ENCODE assay signal across 1 cellular context in the genomic region with DNA sequence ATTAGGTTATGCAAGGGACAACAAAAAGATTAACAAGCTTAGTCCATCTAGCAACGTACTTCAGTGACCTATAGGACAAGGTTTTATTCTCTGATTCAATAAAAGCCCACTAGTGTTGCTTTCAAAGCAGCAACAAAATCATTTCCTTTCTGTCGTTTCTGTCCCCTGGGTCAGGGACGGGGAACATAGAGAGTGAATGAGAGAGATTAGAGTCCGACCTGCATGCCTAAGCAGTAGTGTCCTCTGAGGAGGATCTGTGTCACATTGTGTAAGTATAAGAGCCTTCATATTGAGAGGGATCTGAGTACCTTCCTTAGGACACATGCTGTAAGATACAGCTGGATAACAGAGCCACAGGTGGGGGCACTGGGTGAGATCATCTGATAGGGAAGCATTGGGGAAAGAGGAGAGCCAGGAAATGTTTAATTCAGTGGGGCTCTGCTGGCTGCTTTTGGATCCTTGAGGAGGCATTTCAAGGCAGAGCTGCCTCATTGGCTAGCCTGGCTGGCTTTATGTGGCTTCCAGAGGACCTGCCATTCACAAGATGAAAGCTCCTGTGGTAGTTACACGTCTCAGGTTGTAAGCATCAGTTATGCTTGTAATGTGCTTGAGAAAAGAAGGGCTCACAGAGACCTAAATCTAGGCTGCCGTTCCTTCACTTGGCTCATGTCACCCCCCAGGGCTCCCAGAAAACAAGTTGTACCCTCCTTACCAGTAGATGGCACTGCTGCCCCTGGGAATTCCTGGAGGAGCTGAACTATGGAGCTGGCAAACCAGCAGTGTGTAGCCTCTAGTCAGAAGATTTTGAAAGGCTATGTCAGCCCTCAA.
TF ChIP-seq lines count a peak whose summit lies in the region.

No MANE protein-coding gene starts in this region.

TF ChIP-seq in HEK293, 187 proteins besides CTCF, POLR2A, EP300 and RAD21 (continued from another document):
- TF ChIP-seq, protein P1, sequence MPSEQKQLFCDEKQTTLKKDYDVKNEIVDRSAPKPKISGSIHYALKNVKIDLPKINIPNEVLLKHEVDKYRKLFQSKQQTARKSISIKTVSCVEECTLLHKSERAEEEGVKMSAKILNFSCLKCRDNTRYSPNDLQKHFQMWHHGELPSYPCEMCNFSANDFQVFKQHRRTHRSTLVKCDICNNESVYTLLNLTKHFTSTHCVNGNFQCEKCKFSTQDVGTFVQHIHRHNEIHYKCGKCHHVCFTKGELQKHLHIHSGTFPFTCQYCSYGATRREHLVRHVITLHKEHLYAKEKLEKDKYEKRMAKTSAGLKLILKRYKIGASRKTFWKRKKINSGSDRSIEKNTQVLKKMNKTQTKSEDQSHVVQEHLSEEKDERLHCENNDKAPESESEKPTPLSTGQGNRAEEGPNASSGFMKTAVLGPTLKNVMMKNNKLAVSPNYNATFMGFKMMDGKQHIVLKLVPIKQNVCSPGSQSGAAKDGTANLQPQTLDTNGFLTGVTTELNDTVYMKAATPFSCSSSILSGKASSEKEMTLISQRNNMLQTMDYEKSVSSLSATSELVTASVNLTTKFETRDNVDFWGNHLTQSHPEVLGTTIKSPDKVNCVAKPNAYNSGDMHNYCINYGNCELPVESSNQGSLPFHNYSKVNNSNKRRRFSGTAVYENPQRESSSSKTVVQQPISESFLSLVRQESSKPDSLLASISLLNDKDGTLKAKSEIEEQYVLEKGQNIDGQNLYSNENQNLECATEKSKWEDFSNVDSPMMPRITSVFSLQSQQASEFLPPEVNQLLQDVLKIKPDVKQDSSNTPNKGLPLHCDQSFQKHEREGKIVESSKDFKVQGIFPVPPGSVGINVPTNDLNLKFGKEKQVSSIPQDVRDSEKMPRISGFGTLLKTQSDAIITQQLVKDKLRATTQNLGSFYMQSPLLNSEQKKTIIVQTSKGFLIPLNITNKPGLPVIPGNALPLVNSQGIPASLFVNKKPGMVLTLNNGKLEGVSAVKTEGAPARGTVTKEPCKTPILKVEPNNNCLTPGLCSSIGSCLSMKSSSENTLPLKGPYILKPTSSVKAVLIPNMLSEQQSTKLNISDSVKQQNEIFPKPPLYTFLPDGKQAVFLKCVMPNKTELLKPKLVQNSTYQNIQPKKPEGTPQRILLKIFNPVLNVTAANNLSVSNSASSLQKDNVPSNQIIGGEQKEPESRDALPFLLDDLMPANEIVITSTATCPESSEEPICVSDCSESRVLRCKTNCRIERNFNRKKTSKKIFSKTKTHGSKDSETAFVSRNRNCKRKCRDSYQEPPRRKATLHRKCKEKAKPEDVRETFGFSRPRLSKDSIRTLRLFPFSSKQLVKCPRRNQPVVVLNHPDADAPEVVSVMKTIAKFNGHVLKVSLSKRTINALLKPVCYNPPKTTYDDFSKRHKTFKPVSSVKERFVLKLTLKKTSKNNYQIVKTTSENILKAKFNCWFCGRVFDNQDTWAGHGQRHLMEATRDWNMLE (tag by site-specific recombination; conservative IDR thresholded peaks at IDR 0.05; ENCODE audit: low read depth), result no peak
- TF ChIP-seq, protein P2, sequence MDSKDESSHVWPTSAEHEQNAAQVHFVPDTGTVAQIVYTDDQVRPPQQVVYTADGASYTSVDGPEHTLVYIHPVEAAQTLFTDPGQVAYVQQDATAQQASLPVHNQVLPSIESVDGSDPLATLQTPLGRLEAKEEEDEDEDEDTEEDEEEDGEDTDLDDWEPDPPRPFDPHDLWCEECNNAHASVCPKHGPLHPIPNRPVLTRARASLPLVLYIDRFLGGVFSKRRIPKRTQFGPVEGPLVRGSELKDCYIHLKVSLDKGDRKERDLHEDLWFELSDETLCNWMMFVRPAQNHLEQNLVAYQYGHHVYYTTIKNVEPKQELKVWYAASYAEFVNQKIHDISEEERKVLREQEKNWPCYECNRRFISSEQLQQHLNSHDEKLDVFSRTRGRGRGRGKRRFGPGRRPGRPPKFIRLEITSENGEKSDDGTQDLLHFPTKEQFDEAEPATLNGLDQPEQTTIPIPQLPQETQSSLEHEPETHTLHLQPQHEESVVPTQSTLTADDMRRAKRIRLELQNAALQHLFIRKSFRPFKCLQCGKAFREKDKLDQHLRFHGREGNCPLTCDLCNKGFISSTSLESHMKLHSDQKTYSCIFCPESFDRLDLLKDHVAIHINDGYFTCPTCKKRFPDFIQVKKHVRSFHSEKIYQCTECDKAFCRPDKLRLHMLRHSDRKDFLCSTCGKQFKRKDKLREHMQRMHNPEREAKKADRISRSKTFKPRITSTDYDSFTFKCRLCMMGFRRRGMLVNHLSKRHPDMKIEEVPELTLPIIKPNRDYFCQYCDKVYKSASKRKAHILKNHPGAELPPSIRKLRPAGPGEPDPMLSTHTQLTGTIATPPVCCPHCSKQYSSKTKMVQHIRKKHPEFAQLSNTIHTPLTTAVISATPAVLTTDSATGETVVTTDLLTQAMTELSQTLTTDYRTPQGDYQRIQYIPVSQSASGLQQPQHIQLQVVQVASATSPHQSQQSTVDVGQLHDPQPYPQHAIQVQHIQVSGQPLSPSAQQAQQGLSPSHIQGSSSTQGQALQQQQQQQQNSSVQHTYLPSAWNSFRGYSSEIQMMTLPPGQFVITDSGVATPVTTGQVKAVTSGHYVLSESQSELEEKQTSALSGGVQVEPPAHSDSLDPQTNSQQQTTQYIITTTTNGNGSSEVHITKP (tag by site-specific recombination; IDR thresholded peaks at IDR 0.05), result peak; percentile 35
- TF ChIP-seq ZNF571 (tag by site-specific recombination; IDR thresholded peaks at IDR 0.05) (no peak), SCRT2 (tag by site-specific recombination; IDR thresholded peaks at IDR 0.05) (peak; percentile 96), IKZF3 (tag by site-specific recombination; IDR thresholded peaks at IDR 0.05) (peak; percentile 82), ZNF629 (tag by site-specific recombination; IDR thresholded peaks at IDR 0.05) (no peak)
